8 cellular contexts compared by ENCODE assay signal in the genomic region with DNA sequence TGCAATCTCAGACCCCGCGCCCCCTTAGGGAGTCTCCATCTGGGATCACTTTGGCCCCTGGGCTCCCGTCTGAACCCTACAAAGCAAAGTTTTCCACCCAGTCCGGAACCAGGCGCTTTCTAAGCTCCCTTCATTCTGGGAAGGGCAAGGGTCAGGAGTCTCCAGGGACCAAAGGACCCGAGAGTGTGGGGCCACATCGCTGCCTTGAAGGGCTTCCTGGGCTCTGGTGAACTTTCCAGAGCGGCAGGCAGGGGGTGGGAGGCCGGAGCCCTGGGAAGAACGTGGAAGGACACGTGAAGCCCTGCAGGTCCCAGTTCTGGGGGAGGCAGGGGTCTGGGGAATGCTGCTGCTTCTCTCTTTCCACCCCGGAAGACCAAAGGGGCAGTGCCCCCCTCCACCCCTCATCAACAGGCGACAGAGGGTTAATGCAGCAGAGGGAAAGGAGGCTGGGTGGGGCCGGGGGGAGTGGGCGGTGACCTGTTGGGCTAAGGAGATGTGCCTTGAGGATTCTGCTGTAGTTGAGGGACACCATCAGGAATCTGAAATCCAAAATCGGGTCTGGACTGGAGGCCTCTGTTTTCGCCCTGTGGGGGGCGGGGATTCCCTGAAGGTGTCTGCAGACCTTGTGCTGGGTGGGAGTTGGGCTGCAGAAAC. TPM values are rescaled to one million over a fixed set of nuclear protein-coding genes. Genes with fewer than 3 reads are reported as not detected.
DNase-seq lines count a peak whose midpoint lies in the region; ATAC-seq and TF ChIP-seq lines count a peak whose summit lies in the region.

No MANE protein-coding gene starts in this region.

- H4K20me1 ChIP-seq in KMS-11 (ENCODE audit: insufficient read depth): no peaks in the 10 kb centered on the region

- H3K27me3 Mint-ChIP-seq in mesothelial cell of epicardium (ENCODE audit: low read depth): no peaks in the 10 kb centered on the region

- DNase-seq in AG10803 (ENCODE audit: low read depth) (no peak), mesothelial cell of epicardium (ENCODE audit: low spot score in 2 of 2, unreplicated experiment in 2 of 2) (no peak), aorta (no peak)

- H3K4me2 ChIP-seq in KMS-11: peak overlapping the region; percentile 92

- no peaks in the 10 kb centered on the region for H3K36me3 ChIP-seq in KMS-11 (ENCODE audit: insufficient read depth)
- no peaks in the 10 kb centered on the region for H3K36me3 ChIP-seq in aorta (ENCODE audit: control insufficient read depth in 1 of 2, insufficient read depth in 2 of 2, low read length in 1 of 2)

- H3K36me3 Mint-ChIP-seq in mesothelial cell of epicardium: no peaks in the 10 kb centered on the region

- H3K4me1 ChIP-seq in KMS-11 (ENCODE audit: low read depth, poor library complexity, severe bottlenecking) (peaks cover 12% of the 10 kb centered on the region), aorta (ENCODE audit: control insufficient read depth in 1 of 2, insufficient read depth in 2 of 2, low read length in 2 of 2) (no peaks in the 10 kb centered on the region)

- no peaks in the 10 kb centered on the region for H3K9me3 ChIP-seq in aorta (ENCODE audit: control insufficient read depth, low read length)

- H3K27ac ChIP-seq in KMS-11: peak overlapping the region; percentile 42
- H3K27ac ChIP-seq in cingulate gyrus (ENCODE audit: low read depth, low read length): peak overlapping the region; percentile 96
- peak overlapping the region in 1 of 2 donors; percentile 25 for H3K27ac ChIP-seq in aorta (ENCODE audit: low read depth in 1 of 2, low read length in 2 of 2)

- peak overlapping the region; percentile 94 for H2AFZ ChIP-seq in KMS-11 (ENCODE audit: low read depth)

- H3K79me2 ChIP-seq in KMS-11 (ENCODE audit: insufficient read depth, low read depth): peaks cover 8% of the 10 kb centered on the region; the same call in 1 of the 2 replicates

- H3K9ac ChIP-seq in KMS-11: peak overlapping the region; percentile 88

- WGBS in aorta, 2 donors: 8 to 9% methylated on average over 18 of the region's 18 CpGs

- no peak for TF ChIP-seq CTCF in AG10803 (conservative IDR thresholded peaks at IDR 0.05; ENCODE audit: low read length)
- no peak for TF ChIP-seq CTCF in KMS-11 (conservative IDR thresholded peaks at IDR 0.05; ENCODE audit: low read depth, low read length)
- TF ChIP-seq CTCF in mesothelial cell of epicardium (IDR thresholded peaks at IDR 0.05; ENCODE audit: unreplicated experiment): no peak

- peaks cover 41% of the 10 kb centered on the region for H3K4me1 Mint-ChIP-seq in mesothelial cell of epicardium

- intact Hi-C loops in aorta (cut with DNase I): no loop called here

- H3K4me3 Mint-ChIP-seq in mesothelial cell of epicardium: peak overlapping the region; percentile 73

- H3K9me3 Mint-ChIP-seq in mesothelial cell of epicardium: no peaks in the 10 kb centered on the region

- peak overlapping the region; percentile 46 for H3K4me3 ChIP-seq in AG10803 (ENCODE audit: low read length)
- H3K4me3 ChIP-seq in KMS-11 (IDR thresholded peaks at IDR 0.05; ENCODE audit: insufficient read depth, low read depth, low read length): peak overlapping the region; percentile 85
- H3K4me3 ChIP-seq in aorta (ENCODE audit: low read length in 2 of 2): peak overlapping the region; percentile 38 to 85

- ATAC-seq in aorta (ENCODE audit: low FRiP score) (peak; percentile 7), GM18502 (IDR thresholded peaks at IDR 0.05; ENCODE audit: poor library complexity, unreplicated experiment) (no peak), HG02852 (IDR thresholded peaks at IDR 0.05; ENCODE audit: unreplicated experiment) (no peak), HG02571 (IDR thresholded peaks at IDR 0.05; ENCODE audit: unreplicated experiment) (no peak)

- H3K27ac Mint-ChIP-seq in mesothelial cell of epicardium: peak overlapping the region; percentile 54

- H3K27me3 ChIP-seq in KMS-11 (ENCODE audit: insufficient read depth, low read depth) (no peaks in the 10 kb centered on the region), aorta (ENCODE audit: control insufficient read depth in 1 of 2, insufficient read depth in 2 of 2, low read length in 1 of 2) (no peaks in the 10 kb centered on the region)

RNA-seq across cellular contexts. Expression of gene CDK18, which starts 0.7 kb away (rescaled TPM):
- 28.7 to 33.2 TPM (median 31.1 TPM) in 3 replicates for total RNA-seq in mesothelial cell of epicardium
- total RNA-seq in aorta: 10 to 100 TPM; 47.1 to 80.7 TPM
- polyA plus RNA-seq in aorta: 10 to 100 TPM; 14.8 to 19.1 TPM

RNA-seq across cellular contexts. Expression of gene BLACAT1, which starts 49.4 kb away (rescaled TPM):
- total RNA-seq in mesothelial cell of epicardium (0.66 to 0.74 TPM (median 0.72 TPM) in 3 replicates), aorta (under 1 TPM in 1 of 2 donors, not detected in 1; 0.21 TPM)
- polyA plus RNA-seq in aorta: not detected
